ENCODE assay signal across 9 cellular contexts in genomic region chr22:47694536-47694935, GRCh38.
"Had no signal": no experiment of that assay in that cellular context is flagged by ENCODE, and none has a peak within 500 bp of the region (broad histone marks: within the 10 kb centered on the region; RNA-seq: fewer than 3 reads in every experiment).

No MANE protein-coding gene starts in this region.

- FAIRE-seq: H1, H54, HTR-8/SVneo had no signal

- ATAC-seq: GM23338 had no signal

- H3K27ac ChIP-seq: KMS-11 had no signal

- H3K4me2 ChIP-seq: GM23338, KMS-11 had no signal

- DNase-seq: H9, HCEC 1CT, IMR-90, KBM-7 had no signal

- H3K9ac ChIP-seq: KMS-11 had no signal

- H3K4me3 ChIP-seq: GM23338 had no signal

- H2AFZ ChIP-seq: GM23338 had no signal
